Comparison of ENCODE assay signal across 10 cellular contexts in genomic region chr11:57131080-57131790, GRCh38. TPM values are rescaled to one million over a fixed set of nuclear protein-coding genes. Genes with fewer than 3 reads are reported as not detected.
DNase-seq lines count a peak whose midpoint lies in the region; ATAC-seq, FAIRE-seq and TF ChIP-seq lines count a peak whose summit lies in the region.
"Had no signal": no experiment of that assay in that cellular context is flagged by ENCODE, and none has a peak within 500 bp of the region (broad histone marks: within the 10 kb centered on the region; RNA-seq: fewer than 3 reads in every experiment).

No MANE protein-coding gene starts in this region.

- H3K9me3 ChIP-seq in thyroid gland = no peaks in the 10 kb centered on the region
- H3K9me3 ChIP-seq: BLaER1, tibial nerve had no signal

- H3K4me3 ChIP-seq in thyroid gland (replicated peaks in 1 of 3) = no peak overlapping the region
- H3K4me3 ChIP-seq: BLaER1, tibial nerve had no signal

- no peaks in the 10 kb centered on the region for H3K27me3 ChIP-seq in thyroid gland
- H3K27me3 ChIP-seq: BLaER1, tibial nerve had no signal

- no peak overlapping the region for H3K27ac ChIP-seq in thyroid gland
- H3K27ac ChIP-seq: BLaER1, tibial nerve had no signal

- ATAC-seq in left ventricle myocardium superior = peak; percentile 69

- in situ Hi-C loops in SK-MEL-5 (cut with HindIII; ENCODE audit: low pct_unique_long_range_greater_than_20kb, low sequenced_read_pairs) = no loop called here

- WGBS in thyroid gland, 2 donors = 79% methylated on average over 8 of the region's 8 CpGs

- DNase-seq in NCI-H2171 treated with DMSO at 0.1 percent for 48 hours (lab: John Stamatoyannopoulos, UW) = peak; percentile 20
- no peak for DNase-seq in NCI-H2171 (lab: John Stamatoyannopoulos, UW)
- DNase-seq in SK-MEL-5 (ENCODE audit: low read depth, low spot score) = peak; percentile 55
- DNase-seq in left ventricle myocardium superior = peak; percentile 38
- peak; percentile 49 to 62 for DNase-seq in thyroid gland
- no peak for DNase-seq in HTR-8/SVneo (ENCODE audit: insufficient read length, low spot score)
- DNase-seq in H4 (ENCODE audit: low spot score) = no peak
- no peak for DNase-seq in LoVo (ENCODE audit: low spot score)

- no peak for TF ChIP-seq POLR2A in thyroid gland (IDR thresholded peaks at IDR 0.05)

- FAIRE-seq in HTR-8/SVneo (lab: Jason Lieb, UNC) = no peak

- intact Hi-C loops in left ventricle myocardium superior (cut with micrococcal nuclease) = loop anchor here (5.0 to 10.0 kb wide), 2 partner anchors 64 to 116 kb away; no protein-coding TSS in a partner anchor
- intact Hi-C loops in thyroid gland (cut with DNase I) = loop anchor here (5.0 kb wide), 1 partner anchor 116 kb away; no protein-coding TSS in a partner anchor

- H3K36me3 ChIP-seq in thyroid gland = no peaks in the 10 kb centered on the region
- H3K36me3 ChIP-seq: BLaER1, tibial nerve had no signal

- peak in 5 of 6 experiments; percentile 24 to 85 (median 62) for TF ChIP-seq CTCF in thyroid gland (IDR thresholded peaks at IDR 0.05)

- H3K4me1 ChIP-seq in thyroid gland = no peaks in the 10 kb centered on the region
- H3K4me1 ChIP-seq: BLaER1, tibial nerve had no signal

RNA-seq across cellular contexts. Expression of gene LRRC55, which starts 50.5 kb away (rescaled TPM):
- not detected in 2 replicates for total RNA-seq in SK-MEL-5 (2014; rRNA removed; shearing (Covaris generic))
- not detected in 2 replicates for polyA plus RNA-seq in SK-MEL-5 (2015; cell fraction: cytosol; rRNA removed)
- polyA plus RNA-seq in SK-MEL-5 (2015; cell fraction: nucleus; rRNA removed) = not detected in 2 replicates
- 0.35 TPM for total RNA-seq in left ventricle myocardium superior
- under 1 TPM in 2 of 4 donors, not detected in 2; 0.11 to 0.29 TPM for total RNA-seq in thyroid gland
- not detected in 2 replicates for total RNA-seq in H4 (2014; rRNA removed; shearing (Covaris generic))
- total RNA-seq: tibial nerve had no signal

Comparison
In these comparisons a context has a peak if more than half of its experiments do, and no peak if none do; other contexts are left out.
1. DNase-seq: peak in NCI-H2171 treated with DMSO at 0.1 percent for 48 hours (single experiment), SK-MEL-5 (single experiment), left ventricle myocardium superior (single experiment) and thyroid gland (2 of 2); none in NCI-H2171 (single experiment), HTR-8/SVneo (single experiment), H4 (single experiment) and LoVo (single experiment).